Comparison of ENCODE assay signal across 28 cellular contexts in the genomic region with DNA sequence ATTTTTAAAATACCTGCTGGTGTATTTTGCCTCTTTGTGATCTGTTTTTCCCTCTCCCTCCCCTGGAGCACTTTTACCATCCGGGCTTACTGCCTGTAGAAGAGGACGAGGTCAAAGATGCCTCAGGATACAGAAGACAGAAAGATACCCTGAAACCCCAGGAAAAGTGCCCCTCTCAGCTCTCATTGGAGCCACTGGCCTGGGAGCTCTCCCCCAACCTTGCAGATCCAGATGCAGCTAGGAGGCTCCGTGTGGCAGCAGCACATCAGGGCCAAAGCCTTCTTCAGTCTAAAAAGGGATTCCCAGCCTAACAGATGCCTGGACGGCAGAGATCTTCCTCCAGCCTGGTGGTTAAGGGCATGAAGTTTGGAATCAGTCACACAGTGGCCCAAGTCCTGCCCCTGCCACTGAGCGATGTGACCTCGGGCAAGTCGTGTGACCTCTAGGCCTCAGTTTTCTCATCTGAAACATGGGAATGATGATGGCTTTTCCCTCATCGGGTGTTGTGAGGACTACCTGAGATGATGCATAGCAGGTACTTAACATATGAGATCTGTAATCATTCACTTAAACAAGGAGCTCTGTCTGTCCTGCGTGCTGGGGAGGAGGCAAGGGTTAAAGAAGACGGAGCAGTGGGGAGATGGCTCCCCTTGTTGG.
"Had no signal": no experiment of that assay in that cellular context is flagged by ENCODE, and none has a peak within 500 bp of the region (broad histone marks: within the 10 kb centered on the region; RNA-seq: fewer than 3 reads in every experiment).

No MANE protein-coding gene starts in this region.

- H3K9me3 Mint-ChIP-seq: activated naive CD4-positive, alpha-beta T cell treated with anti-CD3 and anti-CD28 coated beads for 36 hours; activated naive CD8-positive, alpha-beta T cell treated with anti-CD3 and anti-CD28 coated beads for 36 hours; T-helper 2 cell treated with Interferon-gamma antibody and Interleukin-4, amounts not matched to agents 5 μg/mL and 100 μg/mL, for 36 hours had no signal

- H3K4me3 Mint-ChIP-seq: activated CD4-positive, alpha-beta T cell treated with anti-CD3 and anti-CD28 coated beads for 36 hours; activated naive CD4-positive, alpha-beta T cell treated with anti-CD3 and anti-CD28 coated beads for 36 hours; activated naive CD8-positive, alpha-beta T cell treated with anti-CD3 and anti-CD28 coated beads for 36 hours; activated T-cell treated with anti-CD3 and anti-CD28 coated beads, Interleukin-2, amount 50 U/mL, for 72 hours; brain; nephron progenitor cell; T-helper 2 cell treated with Interferon-gamma antibody and Interleukin-4, amounts not matched to agents 5 μg/mL and 100 μg/mL, for 36 hours had no signal

- H3K27ac ChIP-seq: adrenal gland, cardiac muscle cell, coronary artery, heart right ventricle, left lung, pancreas, right atrium auricular region, suprapubic skin, tibial artery had no signal

- H3K4me3 ChIP-seq: adrenal gland, ascending aorta, cardiac muscle cell, coronary artery, dorsolateral prefrontal cortex, heart right ventricle, left lung, lung, mucosa of descending colon, pancreas, right atrium auricular region, suprapubic skin, tibial artery had no signal

- H3K27me3 Mint-ChIP-seq: activated CD4-positive, alpha-beta T cell treated with anti-CD3 and anti-CD28 coated beads for 36 hours had no signal

- ATAC-seq: activated CD4-positive, alpha-beta T cell treated with anti-CD3 and anti-CD28 coated beads for 36 hours; activated T-cell treated with anti-CD3 and anti-CD28 coated beads, Interleukin-2, amount 50 U/mL, for 72 hours; left lung; mucosa of descending colon; pancreas had no signal

- DNase-seq: activated CD4-positive, alpha-beta T cell treated with anti-CD3 and anti-CD28 coated beads for 36 hours; activated CD4-positive, alpha-beta T cell treated with anti-CD3 and anti-CD28 coated beads, Interleukin-2, amount 50 U/mL, for 4 hours; activated CD4-positive, CD25-positive, alpha-beta regulatory T cell; activated naive CD4-positive, alpha-beta T cell treated with anti-CD3 and anti-CD28 coated beads for 36 hours; activated naive CD8-positive, alpha-beta T cell treated with anti-CD3 and anti-CD28 coated beads for 36 hours; activated T-cell treated with anti-CD3 and anti-CD28 coated beads for 4 hours; activated T-cell treated with anti-CD3 and anti-CD28 coated beads, Interleukin-2, amount 50 U/mL, for 72 hours; adrenal gland; cerebellar nuclear complex; effector memory CD4-positive, alpha-beta T cell; erythroblast; heart right ventricle; nephron progenitor cell; stimulated activated naive CD4-positive, alpha-beta T cell; T-helper 1 cell had no signal

- H3K27ac Mint-ChIP-seq: activated CD4-positive, alpha-beta T cell treated with anti-CD3 and anti-CD28 coated beads for 36 hours; activated naive CD4-positive, alpha-beta T cell treated with anti-CD3 and anti-CD28 coated beads for 36 hours; activated naive CD8-positive, alpha-beta T cell treated with anti-CD3 and anti-CD28 coated beads for 36 hours; activated T-cell treated with anti-CD3 and anti-CD28 coated beads, Interleukin-2, amount 50 U/mL, for 72 hours; nephron progenitor cell; T-helper 2 cell treated with Interferon-gamma antibody and Interleukin-4, amounts not matched to agents 5 μg/mL and 100 μg/mL, for 36 hours had no signal

- H3K27me3 ChIP-seq: adrenal gland, ascending aorta, cardiac muscle cell, dorsolateral prefrontal cortex, left lung, pancreas, right atrium auricular region, suprapubic skin, tibial artery had no signal

- H3K4me1 ChIP-seq: adrenal gland, left lung, pancreas had no signal

- H3K36me3 ChIP-seq: adrenal gland, ascending aorta, cardiac muscle cell, pancreas, suprapubic skin, tibial artery had no signal

- H3K4me1 Mint-ChIP-seq: activated CD4-positive, alpha-beta T cell treated with anti-CD3 and anti-CD28 coated beads for 36 hours; activated naive CD8-positive, alpha-beta T cell treated with anti-CD3 and anti-CD28 coated beads for 36 hours had no signal

- H3K36me3 Mint-ChIP-seq: activated naive CD8-positive, alpha-beta T cell treated with anti-CD3 and anti-CD28 coated beads for 36 hours; brain had no signal

- H3K9me3 ChIP-seq: adrenal gland, ascending aorta, heart right ventricle, left lung, mucosa of descending colon, pancreas, right atrium auricular region, suprapubic skin, tibial artery had no signal
